8 cellular contexts compared by ENCODE assay signal in the genomic region with DNA sequence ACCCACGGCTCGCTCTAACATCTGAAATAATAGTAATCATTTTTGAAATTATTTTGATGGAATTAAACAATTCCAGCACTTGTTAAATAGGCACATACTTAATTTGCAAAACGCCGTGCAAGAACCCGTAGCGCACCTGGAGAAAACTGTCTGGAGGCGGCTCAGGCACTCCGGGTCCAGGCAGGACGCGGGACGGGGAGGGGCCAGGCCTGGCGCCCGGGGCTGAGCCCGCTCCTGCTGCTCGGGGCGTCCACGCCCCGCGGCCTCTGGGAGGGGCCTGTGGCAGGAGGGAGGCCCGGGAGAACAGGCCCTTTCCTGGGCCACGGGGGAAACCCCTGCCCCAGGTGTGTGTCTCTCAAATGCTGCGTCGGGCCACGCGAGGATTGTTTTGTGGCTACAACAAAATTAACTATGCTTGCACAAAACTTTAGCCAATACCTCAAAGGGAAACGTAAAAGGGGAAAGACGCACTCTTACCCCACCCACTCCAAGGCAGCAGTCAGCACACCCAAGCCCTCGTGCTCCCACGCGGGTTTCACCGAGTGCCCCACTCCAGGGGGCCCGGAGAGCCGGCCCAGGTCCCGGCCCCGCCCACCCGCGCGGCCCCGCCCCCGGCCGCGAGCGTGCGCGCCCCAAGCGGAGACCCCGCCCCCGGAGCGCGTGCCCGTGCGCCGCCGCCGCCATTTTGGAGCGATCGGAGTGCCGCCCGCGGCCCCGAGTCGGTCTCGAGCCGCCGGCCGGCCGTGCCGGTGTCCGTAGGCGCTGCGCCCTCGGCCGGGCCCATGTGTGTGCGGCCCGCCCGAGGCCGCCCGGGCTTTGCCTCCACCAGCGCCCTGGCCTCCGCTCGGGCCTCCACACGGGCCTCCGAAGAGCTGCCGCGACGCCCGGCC. TPM values are rescaled to one million over a fixed set of nuclear protein-coding genes. Genes with fewer than 3 reads are reported as not detected.
DNase-seq lines count a peak whose midpoint lies in the region; ATAC-seq lines count a peak whose summit lies in the region.

TSS of gene PPP6R2 (plus strand) at position 677 of the 890 bp plus-strand sequence. CDS start 50,582 bp downstream, outside the sequence.

- peak within 1 kb of the TSS; percentile 65 for H3K27ac ChIP-seq in cingulate gyrus (ENCODE audit: low read depth, low read length)

- intact Hi-C loops in left colon (cut with DNase I, micrococcal nuclease): loop anchor here in 1 of 2 donors (5.0 kb wide), 1 partner anchor 91 kb away; the partner anchor contains the start of gene HDAC10

- ATAC-seq in HG02642 (IDR thresholded peaks at IDR 0.05; ENCODE audit: poor library complexity, unreplicated experiment) (peak; percentile 77), left colon (peak; percentile 92)

- DNase-seq in DMS 273 (lab: John Stamatoyannopoulos, UW; ENCODE audit: unreplicated experiment) (peak; percentile 84), DMS 273 treated with DMSO at 0.1 percent for 48 hours (lab: John Stamatoyannopoulos, UW) (no peak), NCI-H1930 (lab: John Stamatoyannopoulos, UW) (peak; percentile 42 to 78), left colon (peak; percentile 83 to 90)
- peak; percentile 89 to 90 for DNase-seq in activated CD4-positive, alpha-beta T cell treated with anti-CD3 and anti-CD28 coated beads for 4 hours
- DNase-seq in stimulated activated CD4-positive, alpha-beta T cell treated with anti-CD3 and anti-CD28 coated beads, Interleukin-1b, Interleukin-23, amount 100 ng/mL, for 48 hours: peak; percentile 85

RNA-seq across cellular contexts. Expression of gene PPP6R2, which starts in this region (rescaled TPM):
- total RNA-seq in left colon: 10 to 100 TPM; 44.6 to 61.0 TPM
